1 cellular context compared by ENCODE assay signal in genomic region chr11:123235687-123236261, GRCh38.
TF ChIP-seq lines count a peak whose summit lies in the region.

No MANE protein-coding gene starts in this region.

TF ChIP-seq in HCT116, 20 proteins besides CTCF, POLR2A, EP300 and RAD21 (continued from another document):
- no peak for TF ChIP-seq ZBTB33 (IDR thresholded peaks at IDR 0.05; ENCODE audit: extremely low read depth, insufficient replicate concordance, low read length)
- no peak for TF ChIP-seq EZH2phosphoT487 (IDR thresholded peaks at IDR 0.05; ENCODE audit: borderline replicate concordance)
- TF ChIP-seq ATF3 (IDR thresholded peaks at IDR 0.05), result no peak
- TF ChIP-seq EGR1 (IDR thresholded peaks at IDR 0.05; ENCODE audit: low read depth), result no peak
- TF ChIP-seq ELF1 (IDR thresholded peaks at IDR 0.05; ENCODE audit: borderline replicate concordance, low read depth), result no peak
- no peak for TF ChIP-seq REST (IDR thresholded peaks at IDR 0.05; ENCODE audit: low read depth)
- TF ChIP-seq SIN3A (IDR thresholded peaks at IDR 0.05; ENCODE audit: low read depth), result no peak
- no peak for TF ChIP-seq SP1 (IDR thresholded peaks at IDR 0.05; ENCODE audit: low read depth)
- no peak for TF ChIP-seq JUND (IDR thresholded peaks at IDR 0.05)
- TF ChIP-seq EZH2 (IDR thresholded peaks at IDR 0.05), result no peak
- no peak for TF ChIP-seq YY1 (IDR thresholded peaks at IDR 0.05; ENCODE audit: extremely low read depth, insufficient replicate concordance, low read depth, low read length)
- TF ChIP-seq MAX (IDR thresholded peaks at IDR 0.05), result no peak
